Comparison of ENCODE assay signal across 8 cellular contexts in genomic region chr7:65857339-65857894, GRCh38. TPM values are rescaled to one million over a fixed set of nuclear protein-coding genes. Genes with fewer than 3 reads are reported as not detected.
DNase-seq lines count a peak whose midpoint lies in the region; ATAC-seq, FAIRE-seq and TF ChIP-seq lines count a peak whose summit lies in the region.
"Not testable (repeated sequence)": the region's sequence is repeated elsewhere in the genome, so short reads cannot be mapped to it uniquely, and the experiment has no call there.

No MANE protein-coding gene starts in this region.

- H3K27me3 ChIP-seq in OCI-LY3 (ENCODE audit: low read depth, low read length); bronchial epithelial cell (ENCODE audit: control insufficient read depth, insufficient read depth, low read length); right cardiac atrium (ENCODE audit: control insufficient read depth, insufficient read depth); liver (ENCODE audit: control insufficient read depth in 4 of 4, insufficient read depth in 4 of 4, low read length in 3 of 4); lung (ENCODE audit: control insufficient read depth, insufficient read depth); subcutaneous abdominal adipose tissue (ENCODE audit: control insufficient read depth in 5 of 5, insufficient read depth in 4 of 5, low read length in 5 of 5); upper lobe of right lung: not testable (repeated sequence)

- peak overlapping the region; percentile 2; the same call in 1 of the 2 replicates for H3K4me2 ChIP-seq in OCI-LY3 (ENCODE audit: low read length)

- not testable (repeated sequence) for H3K79me2 ChIP-seq in OCI-LY3 (ENCODE audit: low read length)

- H2AFZ ChIP-seq in OCI-LY3 (ENCODE audit: low read depth, low read length): not testable (repeated sequence)

- not testable (repeated sequence) for H3K27ac ChIP-seq in OCI-LY3 (ENCODE audit: low read length); right cardiac atrium (ENCODE audit: low read length); liver (ENCODE audit: low read depth in 1 of 2, low read length in 2 of 2); lung (ENCODE audit: low read depth in 1 of 2, low read length in 1 of 2)
- peak overlapping the region; percentile 57 for H3K27ac ChIP-seq in subcutaneous abdominal adipose tissue (ENCODE audit: low read depth, low read length)
- H3K27ac ChIP-seq in upper lobe of right lung: peak overlapping the region; percentile 74

- peak; percentile 7 for FAIRE-seq in bronchial epithelial cell (lab: Jason Lieb, UNC)

- not testable (repeated sequence) for H3K9me3 ChIP-seq in OCI-LY3 (ENCODE audit: insufficient read depth, low read length); right cardiac atrium (ENCODE audit: control insufficient read depth, low read length); liver (ENCODE audit: control insufficient read depth in 4 of 4, low read length in 3 of 4); lung (ENCODE audit: control insufficient read depth in 2 of 2, insufficient read depth in 1 of 2, low read length in 1 of 2); subcutaneous abdominal adipose tissue (ENCODE audit: control insufficient read depth in 5 of 5, low read length in 5 of 5); upper lobe of right lung

- not testable (repeated sequence) for H3K4me1 ChIP-seq in OCI-LY3 (ENCODE audit: low read length); right cardiac atrium (ENCODE audit: control insufficient read depth, insufficient read depth, low read length); liver (ENCODE audit: control insufficient read depth in 4 of 4, insufficient read depth in 4 of 4, low read length in 3 of 4); lung (ENCODE audit: control insufficient read depth in 2 of 2, insufficient read depth in 2 of 2, low read length in 2 of 2); upper lobe of right lung
- H3K4me1 ChIP-seq in subcutaneous abdominal adipose tissue (ENCODE audit: control insufficient read depth in 5 of 5, insufficient read depth in 5 of 5, low read length in 5 of 5): peaks cover 0 to 11% (median 2%) of the 10 kb centered on the region in 5 donors

- H3K36me3 ChIP-seq in OCI-LY3 (replicated peaks; ENCODE audit: low read depth, low read length); bronchial epithelial cell (ENCODE audit: control insufficient read depth, insufficient read depth, low read length); liver (ENCODE audit: control insufficient read depth in 4 of 4, insufficient read depth in 3 of 4, low read depth in 1 of 4, low read length in 3 of 4); lung (ENCODE audit: control insufficient read depth in 2 of 2, insufficient read depth in 2 of 2, low read length in 2 of 2); subcutaneous abdominal adipose tissue (ENCODE audit: control insufficient read depth in 5 of 5, insufficient read depth in 5 of 5, low read length in 5 of 5); upper lobe of right lung: not testable (repeated sequence)

- not testable (repeated sequence) for TF ChIP-seq CTCF in OCI-LY3 (IDR thresholded peaks at IDR 0.05; ENCODE audit: low read depth, low read length); bronchial epithelial cell (IDR thresholded peaks at IDR 0.05; ENCODE audit: insufficient read depth, low read length, severe bottlenecking); liver (IDR thresholded peaks at IDR 0.05; ENCODE audit: low read depth, low read length, missing input control); lung (IDR thresholded peaks at IDR 0.05; ENCODE audit: control extremely low read depth, extremely low read depth); upper lobe of right lung (IDR thresholded peaks at IDR 0.05)

- intact Hi-C loops in right cardiac atrium (cut with DNase I); upper lobe of right lung (cut with DNase I): not testable (repeated sequence)

- H3K9ac ChIP-seq in OCI-LY3 (ENCODE audit: low read length); liver (ENCODE audit: low read depth in 1 of 2, low read length in 2 of 2); subcutaneous abdominal adipose tissue (ENCODE audit: low read length in 5 of 5): not testable (repeated sequence)

- H4K20me1 ChIP-seq in OCI-LY3 (ENCODE audit: insufficient read depth, low read length): not testable (repeated sequence)

- WGBS in right cardiac atrium: 64% methylated on average over 3 of the region's 4 CpGs
- WGBS in liver: 43% methylated on average over 3 of the region's 4 CpGs
- WGBS in lung, 2 donors: 45 to 60% methylated on average over 1 to 3 of the region's 4 CpGs

- H3K4me3 ChIP-seq in OCI-LY3 (ENCODE audit: low read length); bronchial epithelial cell (ENCODE audit: low read depth, low read length); right cardiac atrium (ENCODE audit: low read length); liver (ENCODE audit: low read depth in 1 of 3, low read length in 3 of 3); lung; subcutaneous abdominal adipose tissue (ENCODE audit: low read depth in 1 of 5, low read length in 5 of 5); upper lobe of right lung: not testable (repeated sequence)

- peak; percentile 48 for DNase-seq in DMS79 (lab: John Stamatoyannopoulos, UW)
- not testable (repeated sequence) for DNase-seq in bronchial epithelial cell (ENCODE audit: low read depth)
- DNase-seq in right cardiac atrium: peak in 2 of 3 donors; percentile 56 to 81
- peak; percentile 79 for DNase-seq in lung (ENCODE audit: low spot score)
- peak; percentile 90 for DNase-seq in upper lobe of right lung

- not testable (repeated sequence) for TF ChIP-seq RAD21 in liver (IDR thresholded peaks at IDR 0.05)

- ATAC-seq in right cardiac atrium: not testable (repeated sequence)
- peak; percentile 67 for ATAC-seq in lung (ENCODE audit: insufficient read depth, low FRiP score)
- ATAC-seq in upper lobe of right lung: peak; percentile 91

TF ChIP-seq in liver, 16 proteins besides CTCF, POLR2A, EP300 and RAD21:
- TF ChIP-seq HNF4A (conservative IDR thresholded peaks at IDR 0.05): peak; percentile 18 to 41

RNA-seq across cellular contexts. Expression of gene VKORC1L1, which starts 15.5 kb away (rescaled TPM):
- total RNA-seq in bronchial epithelial cell (8.4 and 11.6 TPM in 2 replicates), right cardiac atrium (10 to 100 TPM; 15.0 to 21.2 (median 16.2) TPM), liver (10 to 100 TPM; 12.8 to 14.6 TPM), lung (10 to 100 TPM; 33.6 to 36.8 TPM), upper lobe of right lung (45.2 TPM)
- polyA plus RNA-seq in right cardiac atrium (6.8 TPM), liver (10 to 100 TPM in 1 of 2 donors, 1 to 10 TPM in 1; 9.8 to 10.7 TPM), lung (10 to 100 TPM; 15.1 to 15.2 TPM)
